In the genomic region with DNA sequence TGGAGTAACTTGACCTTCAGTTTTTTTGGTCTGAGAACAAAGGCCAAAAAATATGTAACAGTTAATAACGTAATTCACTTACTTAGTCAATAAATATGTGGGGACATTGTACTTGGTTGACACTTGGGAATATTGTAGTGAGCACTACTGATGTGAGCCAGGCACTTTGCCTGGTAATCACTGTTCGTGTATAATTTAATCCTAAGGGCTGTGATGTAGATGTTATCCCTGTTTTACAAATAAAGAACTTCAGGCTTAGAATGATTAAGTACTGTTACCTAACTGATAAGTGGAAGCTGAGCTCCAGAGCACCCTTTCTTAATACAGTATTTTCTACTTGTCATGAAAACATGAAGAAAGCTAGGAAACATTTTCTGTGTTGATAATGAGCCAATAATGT, we compare ENCODE assay signal across 21 cellular contexts.
"Had no signal": no experiment of that assay in that cellular context is flagged by ENCODE, and none has a peak within 500 bp of the region (broad histone marks: within the 10 kb centered on the region; RNA-seq: fewer than 3 reads in every experiment).

No MANE protein-coding gene starts in this region.

- DNase-seq: activated CD4-positive, alpha-beta T cell treated with anti-CD3 and anti-CD28 coated beads for 48 hours; activated CD4-positive, alpha-beta T cell treated with anti-CD3 and anti-CD28 coated beads, Interleukin-2, amount 50 U/mL, for 4 hours; activated CD4-positive, CD25-positive, alpha-beta regulatory T cell treated with anti-CD3 and anti-CD28 coated beads, Interleukin-2, amount 50 U/mL, for 72 hours; activated CD8-positive, alpha-beta memory T cell treated with anti-CD3 and anti-CD28 coated beads, Interleukin-2, amount 50 U/mL, for 48 hours; activated CD8-positive, alpha-beta T cell treated with anti-CD3 and anti-CD28 coated beads, Interleukin-2, amount 10 ng/mL, durations not matched to agents 7 days and 5 days; activated effector memory CD4-positive, alpha-beta T cell treated with anti-CD3 and anti-CD28 coated beads, Interleukin-2, amount 50 U/mL, for 16 hours; activated naive CD4-positive, alpha-beta T cell treated with Interleukin-2 at 50 U/mL for 16 hours; activated T-cell treated with anti-CD3 and anti-CD28 coated beads, Interleukin-2, amount 50 U/mL, for 24 hours; brain microvascular endothelial cell; Karpas-422; MM.1S; NCI-H1105; NCI-H1436; NCI-H187; NCI-H2081 treated with DMSO at 0.1 percent for 48 hours; NCI-H446; NCI-H524; PC-3; SHP77 treated with DMSO at 0.1 percent for 48 hours had no signal

- H3K9me3 Mint-ChIP-seq: activated naive CD4-positive, alpha-beta T cell treated with anti-CD3 and anti-CD28 coated beads, Interleukin-2, amount 50 U/mL, for 72 hours; activated T-cell treated with anti-CD3 and anti-CD28 coated beads, Interleukin-2, amount 50 U/mL, for 24 hours had no signal

- H3K4me3 ChIP-seq: K562 had no signal

- ATAC-seq: activated CD8-positive, alpha-beta T cell treated with anti-CD3 and anti-CD28 coated beads, Interleukin-2, amount 10 ng/mL, durations not matched to agents 7 days and 5 days; activated naive CD4-positive, alpha-beta T cell treated with anti-CD3 and anti-CD28 coated beads, Interleukin-2, amount 50 U/mL, for 72 hours; K562; PC-3 had no signal

- H3K27me3 ChIP-seq: brain microvascular endothelial cell had no signal

- H3K36me3 ChIP-seq: brain microvascular endothelial cell had no signal

- H3K27me3 Mint-ChIP-seq: activated T-cell treated with anti-CD3 and anti-CD28 coated beads, Interleukin-2, amount 50 U/mL, for 24 hours had no signal

- H3K27ac Mint-ChIP-seq: activated CD8-positive, alpha-beta T cell treated with anti-CD3 and anti-CD28 coated beads, Interleukin-2, amount 10 ng/mL, durations not matched to agents 7 days and 5 days; activated naive CD4-positive, alpha-beta T cell treated with anti-CD3 and anti-CD28 coated beads, Interleukin-2, amount 50 U/mL, for 72 hours; activated T-cell treated with anti-CD3 and anti-CD28 coated beads, Interleukin-2, amount 50 U/mL, for 24 hours had no signal

- H3K4me3 Mint-ChIP-seq: activated CD8-positive, alpha-beta T cell treated with anti-CD3 and anti-CD28 coated beads, Interleukin-2, amount 10 ng/mL, durations not matched to agents 7 days and 5 days; activated T-cell treated with anti-CD3 and anti-CD28 coated beads, Interleukin-2, amount 50 U/mL, for 24 hours had no signal

- H3K27ac ChIP-seq: brain microvascular endothelial cell had no signal
